Comparison of ENCODE assay signal across 19 cellular contexts in the genomic region with DNA sequence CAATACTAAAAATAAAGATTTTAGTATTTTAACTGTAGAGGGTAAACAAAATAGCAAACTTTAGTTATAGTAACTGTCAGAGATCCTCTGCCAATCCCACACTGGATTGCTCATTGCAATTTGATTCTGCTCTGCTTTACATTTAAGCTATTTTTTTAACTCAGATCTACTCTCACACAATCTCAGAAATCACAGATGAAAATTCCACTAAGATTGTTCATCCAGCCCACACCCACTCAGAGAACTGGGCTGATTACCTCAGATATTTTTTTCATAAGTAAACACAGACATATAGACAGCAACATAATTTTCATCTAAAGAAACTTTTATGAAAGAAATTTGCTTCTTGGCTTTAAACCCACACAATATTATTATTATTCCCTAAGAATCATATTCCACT. TPM values are rescaled to one million over a fixed set of nuclear protein-coding genes. Genes with fewer than 3 reads are reported as not detected.
DNase-seq lines count a peak whose midpoint lies in the region; ATAC-seq and TF ChIP-seq lines count a peak whose summit lies in the region.
"Had no signal": no experiment of that assay in that cellular context is flagged by ENCODE, and none has a peak within 500 bp of the region (broad histone marks: within the 10 kb centered on the region; RNA-seq: fewer than 3 reads in every experiment).

No MANE protein-coding gene starts in this region.

- DNase-seq in HCT116 (ENCODE audit: low read depth, low spot score), result no peak
- no peak for DNase-seq in RWPE2 (ENCODE audit: low spot score)
- peak; percentile 80 for DNase-seq in dedifferentiated amniotic fluid mesenchymal stem cell (ENCODE audit: extremely low spot score)
- DNase-seq in osteoblast (ENCODE audit: insufficient read length, low spot score, missing footprints), result peak; percentile 27
- no peak for DNase-seq in NCI-H748 (lab: John Stamatoyannopoulos, UW; ENCODE audit: unreplicated experiment)
- no peak for DNase-seq in RWPE1 (ENCODE audit: low spot score)
- DNase-seq in dorsolateral prefrontal cortex, result no peak
- DNase-seq: activated effector memory CD4-positive, alpha-beta T cell treated with anti-CD3 and anti-CD28 coated beads, Interleukin-2, amount 50 U/mL, for 16 hours; C1 segment of cervical spinal cord; DMS53; endodermal cell; GOT3; heart left ventricle; kidney; NCI-H1417; stimulated activated CD4-positive, alpha-beta T cell treated with anti-CD3 and anti-CD28 coated beads, Interleukin-12 subunit alpha, Interleukin-12 subunit beta, amount 100 ng/mL, for 4 hours; stomach had no signal

- TF ChIP-seq RAD21 in HCT116 (IDR thresholded peaks at IDR 0.05; ENCODE audit: low read depth), result no peak

- H3K9me3 ChIP-seq in HCT116 (ENCODE audit: control insufficient read depth in 1 of 2, insufficient read depth in 1 of 2, low read depth in 1 of 2, low read length in 2 of 2) (no peaks in the 10 kb centered on the region), RWPE2 (ENCODE audit: severe bottlenecking) (no peaks in the 10 kb centered on the region), osteoblast (ENCODE audit: low read depth, low read length) (no peaks in the 10 kb centered on the region)
- H3K9me3 ChIP-seq: heart left ventricle, stomach had no signal

- peaks cover 98% of the 10 kb centered on the region for H3K79me2 ChIP-seq in HCT116 (ENCODE audit: insufficient read depth, low read length)
- peaks cover 88% of the 10 kb centered on the region for H3K79me2 ChIP-seq in osteoblast (ENCODE audit: insufficient read depth, low read length)

- peak overlapping the region; percentile 86 for H3K4me2 ChIP-seq in HCT116 (ENCODE audit: low read length)
- peak overlapping the region; percentile 9 for H3K4me2 ChIP-seq in osteoblast (ENCODE audit: insufficient read depth, low read length)

- intact Hi-C loops in HCT116 (cut with micrococcal nuclease) (loop anchor here (5.0 kb wide), 1 partner anchor 66 kb away; no protein-coding TSS in a partner anchor), dorsolateral prefrontal cortex (cut with DNase I) (no loop called here)

- H3K9ac ChIP-seq in HCT116 (ENCODE audit: low read length), result peak overlapping the region; percentile 39

- H2AFZ ChIP-seq in HCT116 (ENCODE audit: low read depth, low read length, poor library complexity, severe bottlenecking), result no peak overlapping the region
- H2AFZ ChIP-seq in osteoblast (ENCODE audit: low read length), result no peak overlapping the region

- H3K4me1 ChIP-seq in HCT116 (ENCODE audit: control insufficient read depth in 1 of 2, insufficient read depth in 2 of 2, low read length in 2 of 2), result peaks cover 61 to 82% of the 10 kb centered on the region in 2 experiments
- H3K4me1 ChIP-seq in RWPE2 (ENCODE audit: insufficient read depth, poor library complexity, severe bottlenecking), result peaks cover 63% of the 10 kb centered on the region
- peaks cover 57% of the 10 kb centered on the region for H3K4me1 ChIP-seq in osteoblast (ENCODE audit: insufficient read depth, low read length)

- H3K4me3 ChIP-seq in HCT116 (replicated peaks in 1 of 2; ENCODE audit: low read depth in 1 of 2, low read length in 2 of 2) (no peak overlapping the region), RWPE2 (ENCODE audit: severe bottlenecking) (no peak overlapping the region), osteoblast (ENCODE audit: insufficient read depth, low read length) (no peak overlapping the region), dorsolateral prefrontal cortex (no peak overlapping the region)
- H3K4me3 ChIP-seq: cardiac muscle cell, heart left ventricle, stomach had no signal

- TF ChIP-seq CTCF in HCT116 (IDR thresholded peaks at IDR 0.05 in 2 of 3, conservative IDR thresholded peaks at IDR 0.05 in 1 of 3; ENCODE audit: borderline replicate concordance in 1 of 3, insufficient read depth in 1 of 3, low read depth in 2 of 3, low read length in 2 of 3) (no peak), RWPE2 (IDR thresholded peaks at IDR 0.05; ENCODE audit: poor library complexity, severe bottlenecking) (no peak), osteoblast (IDR thresholded peaks at IDR 0.05; ENCODE audit: extremely low read depth, low read depth, low read length) (no peak), RWPE1 (conservative IDR thresholded peaks at IDR 0.05; ENCODE audit: low read depth) (no peak), dorsolateral prefrontal cortex (IDR thresholded peaks at IDR 0.05 in 54 of 56, conservative IDR thresholded peaks at IDR 0.05 in 2 of 56; ENCODE audit: low read depth in 1 of 56, partially characterized antibody in 56 of 56) (no peak)

- POLR2A ChIA-PET in HCT116 (lab: Charles Lee) (interaction anchor here (1.8 kb wide), 1 partner anchor 152 kb away, joined by 5 read pairs; a partner anchor contains a TSS), RWPE1 (lab: Yijun Ruan, JAX; ENCODE audit: low non-redundant PET) (no interaction called here)

- H3K36me3 ChIP-seq in HCT116 (ENCODE audit: control insufficient read depth in 1 of 2, insufficient read depth in 2 of 2, low read length in 2 of 2), result no peaks in the 10 kb centered on the region
- H3K36me3 ChIP-seq in RWPE2 (ENCODE audit: low read depth), result no peaks in the 10 kb centered on the region
- H3K36me3 ChIP-seq in osteoblast (ENCODE audit: insufficient read depth, low read length), result no peaks in the 10 kb centered on the region
- H3K36me3 ChIP-seq: cardiac muscle cell, heart left ventricle, stomach had no signal

- no peak for ATAC-seq in HCT116
- peak; percentile 45 for ATAC-seq in RWPE2 (ENCODE audit: low read depth)
- ATAC-seq in HG03108 (IDR thresholded peaks at IDR 0.05; ENCODE audit: unreplicated experiment), result no peak
- ATAC-seq: heart left ventricle had no signal

- CTCF ChIA-PET in HCT116 (lab: Charles Lee), result interaction anchor here (1.0 to 3.7 kb wide), 2 partner anchors 9 to 120 kb away, joined by 3 to 23 read pairs; no protein-coding TSS in a partner anchor
- CTCF ChIA-PET in RWPE1 (lab: Yijun Ruan, JAX), result interaction anchor here (0.6 kb wide), 1 partner anchor 161 kb away, joined by 3 read pairs; no protein-coding TSS in a partner anchor

- no peaks in the 10 kb centered on the region for H3K9me2 ChIP-seq in HCT116 (ENCODE audit: insufficient read depth)

- no peak for TF ChIP-seq POLR2A in HCT116 (IDR thresholded peaks at IDR 0.05; ENCODE audit: borderline replicate concordance, extremely low read depth, insufficient read depth, insufficient read length)

- RAD21 ChIA-PET in HCT116 (lab: Charles Lee; ENCODE audit: low non-redundant PET in 1 of 2, low total read pairs in 2 of 2, uncharacterized antibody in 2 of 2, unreplicated experiment in 2 of 2), result no interaction called here

- H4K20me1 ChIP-seq in HCT116 (ENCODE audit: insufficient read depth) (no peaks in the 10 kb centered on the region; the same call in 1 of the 2 replicates), osteoblast (ENCODE audit: insufficient read depth, low read length) (no peaks in the 10 kb centered on the region)

- H3K27me3 ChIP-seq in HCT116 (ENCODE audit: insufficient read depth, low read length) (no peaks in the 10 kb centered on the region), RWPE2 (ENCODE audit: insufficient read depth, poor library complexity, severe bottlenecking) (no peaks in the 10 kb centered on the region), osteoblast (ENCODE audit: insufficient read depth, low read length) (no peaks in the 10 kb centered on the region), dorsolateral prefrontal cortex (no peaks in the 10 kb centered on the region)
- H3K27me3 ChIP-seq: cardiac muscle cell, heart left ventricle, stomach had no signal

- H3K27ac ChIP-seq in HCT116 (ENCODE audit: low read depth, low read length) (peak overlapping the region; percentile 99; the same call in 1 of the 2 replicates), RWPE2 (ENCODE audit: poor library complexity, severe bottlenecking) (peak overlapping the region; percentile 98), osteoblast (ENCODE audit: low read depth, low read length) (peak overlapping the region; percentile 96), RWPE1 (no peak overlapping the region), dorsolateral prefrontal cortex (peak overlapping the region in 1 of 59 donors; percentile 13)
- H3K27ac ChIP-seq: cardiac muscle cell, heart left ventricle, stomach had no signal

- no TSS peak for BruUV-seq in HCT116 (replicated peaks; lab: Mats Ljungman, UMichigan)

TF ChIP-seq in HCT116, 20 proteins besides CTCF, POLR2A, EP300 and RAD21:
- TF ChIP-seq ZNF274 (IDR thresholded peaks at IDR 0.05; ENCODE audit: low read depth, low read length), result no peak
- no peak for TF ChIP-seq EZH2 (IDR thresholded peaks at IDR 0.05)
- no peak for TF ChIP-seq CBX3 (IDR thresholded peaks at IDR 0.05; ENCODE audit: low read depth)
- no peak for TF ChIP-seq ELF1 (IDR thresholded peaks at IDR 0.05; ENCODE audit: borderline replicate concordance, low read depth)
- no peak for TF ChIP-seq EZH2phosphoT487 (IDR thresholded peaks at IDR 0.05; ENCODE audit: borderline replicate concordance)

RNA-seq across cellular contexts. Expression of a gene that starts 7.0 kb away (rescaled TPM):
- total RNA-seq in HCT116 (2021; ENCODE audit: unreplicated experiment), result 36.8 TPM
- polyA plus RNA-seq in HCT116 (2012), result 13.2 and 16.1 TPM in 2 replicates
- total RNA-seq in osteoblast, result 30.8 and 37.7 TPM in 2 replicates
- total RNA-seq in dorsolateral prefrontal cortex, result 10 to 100 TPM; 13.5 to 49.3 (median 28.3) TPM

Comparison
In these comparisons a context has a peak if more than half of its experiments do, and no peak if none do; other contexts are left out.
1. DNase-seq: peak in dedifferentiated amniotic fluid mesenchymal stem cell (single experiment) and osteoblast (single experiment); none in HCT116 (single experiment), RWPE2 (single experiment), NCI-H748 (single experiment), RWPE1 (single experiment) and dorsolateral prefrontal cortex (0 of 10).